ENCODE assay signal across 27 cellular contexts in the genomic region with DNA sequence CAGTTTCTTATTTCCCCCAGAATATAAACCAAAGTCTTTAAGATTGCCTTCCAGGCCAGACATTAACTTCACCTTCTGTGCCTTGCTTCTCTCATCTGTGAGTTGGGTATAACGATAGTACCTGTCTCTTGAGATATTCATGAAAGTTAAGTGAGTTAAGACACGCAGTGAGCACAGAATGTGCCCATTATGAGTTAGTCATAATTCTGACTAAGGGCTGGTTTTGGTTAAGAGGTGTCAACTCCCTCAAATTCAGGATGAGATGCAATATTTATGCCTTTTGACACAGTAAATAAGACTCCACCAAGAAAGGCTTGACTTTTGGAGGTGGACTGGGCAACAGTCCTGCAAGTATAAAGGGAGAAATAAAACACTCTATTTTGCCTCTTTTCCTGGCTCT.
"Had no signal": no experiment of that assay in that cellular context is flagged by ENCODE, and none has a peak within 500 bp of the region (broad histone marks: within the 10 kb centered on the region; RNA-seq: fewer than 3 reads in every experiment).

No MANE protein-coding gene starts in this region.

- H3K4me3 ChIP-seq: esophagus squamous epithelium, gastroesophageal sphincter, hepatocyte, ovary, right lobe of liver, skin epidermis, thyroid gland, upper lobe of right lung had no signal

- H3K36me3 ChIP-seq: esophagus squamous epithelium, gastroesophageal sphincter, ovary, right lobe of liver, thyroid gland, upper lobe of right lung had no signal

- H3K4me1 ChIP-seq: esophagus squamous epithelium, gastroesophageal sphincter, right lobe of liver, thyroid gland, upper lobe of right lung had no signal

- H3K4me2 ChIP-seq: hepatocyte had no signal

- H3K9me3 ChIP-seq: esophagus squamous epithelium, gastroesophageal sphincter, ovary, right lobe of liver, thyroid gland, upper lobe of right lung had no signal

- H3K27ac ChIP-seq: esophagus squamous epithelium, gastroesophageal sphincter, hepatocyte, ovary, right lobe of liver, skin epidermis, thyroid gland, upper lobe of right lung, VCaP had no signal

- H2AFZ ChIP-seq: hepatocyte had no signal

- DNase-seq: activated CD4-positive, alpha-beta T cell treated with anti-CD3 and anti-CD28 coated beads for 48 hours; activated CD4-positive, alpha-beta T cell treated with anti-CD3 and anti-CD28 coated beads, Interleukin-2, amount 50 U/mL, for 48 hours; activated CD8-positive, alpha-beta memory T cell treated with anti-CD3 and anti-CD28 coated beads for 24 hours; activated effector memory CD4-positive, alpha-beta T cell treated with Interleukin-2 at 50 U/mL for 16 hours; activated naive CD4-positive, alpha-beta T cell treated with Interleukin-2 at 50 U/mL for 16 hours; aorta; caudate nucleus; cortex of kidney; esophagus squamous epithelium; islet precursor cell; left cardiac atrium; left ventricle myocardium superior; ovary; right lobe of liver; stimulated activated CD4-positive, alpha-beta T cell treated with anti-CD3 and anti-CD28 coated beads, Interleukin-12 subunit alpha, Interleukin-12 subunit beta, amount 100 ng/mL, for 4 hours; stimulated activated CD4-positive, alpha-beta T cell treated with anti-CD3 and anti-CD28 coated beads, Interleukin-4, amount 100 ng/mL, for 4 hours; stimulated activated CD8-positive, alpha-beta memory T cell treated with anti-CD3 and anti-CD28 coated beads, Interleukin-4, amount 100 ng/mL, for 48 hours; stimulated activated naive CD8-positive, alpha-beta T cell treated with anti-CD3 and anti-CD28 coated beads, Interleukin-15, amount 100 ng/mL, for 72 hours; substantia nigra; T-helper 1 cell; thyroid gland; upper lobe of right lung had no signal

- H3K79me2 ChIP-seq: hepatocyte had no signal

- H3K27me3 ChIP-seq: esophagus squamous epithelium, gastroesophageal sphincter, hepatocyte, ovary, right lobe of liver, thyroid gland, upper lobe of right lung had no signal

- FAIRE-seq: endothelial cell of umbilical vein had no signal
